20 cellular contexts compared by ENCODE assay signal in the genomic region with DNA sequence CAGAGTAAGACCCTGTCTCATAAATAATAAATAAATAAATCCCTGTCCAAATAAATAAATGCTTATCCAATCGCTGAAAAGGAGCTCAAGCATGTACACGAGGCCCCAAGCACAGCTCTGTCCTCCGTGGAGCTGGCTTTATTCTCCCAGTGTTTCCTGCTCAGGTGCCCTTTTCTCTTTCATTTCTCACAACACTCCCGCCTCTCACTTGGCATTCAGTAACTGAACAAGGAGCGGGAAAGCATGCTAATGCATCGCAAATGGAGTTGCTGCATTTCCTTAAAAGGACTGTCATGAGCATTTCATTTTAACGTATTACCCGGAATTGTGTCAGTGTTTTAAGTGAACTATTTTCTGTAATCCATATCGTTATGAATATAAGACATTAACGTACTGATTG.
DNase-seq lines count a peak whose midpoint lies in the region; ATAC-seq, FAIRE-seq and TF ChIP-seq lines count a peak whose summit lies in the region.
"Had no signal": no experiment of that assay in that cellular context is flagged by ENCODE, and none has a peak within 500 bp of the region (broad histone marks: within the 10 kb centered on the region; RNA-seq: fewer than 3 reads in every experiment).

No MANE protein-coding gene starts in this region.

- no peaks in the 10 kb centered on the region for H4K20me1 ChIP-seq in H1 (replicated peaks in 1 of 2; ENCODE audit: control insufficient read depth in 1 of 2, insufficient read depth in 2 of 2, low read length in 2 of 2)
- H4K20me1 ChIP-seq: BLaER1 had no signal

- H3K79me1 ChIP-seq in H1 (ENCODE audit: low read depth, low read length): no peaks in the 10 kb centered on the region
- H3K79me1 ChIP-seq in mesendoderm (ENCODE audit: low read length): peaks cover 11% of the 10 kb centered on the region

- peaks cover 23% of the 10 kb centered on the region for H3K4me1 ChIP-seq in A673 (ENCODE audit: insufficient read depth, low read length, poor library complexity, severe bottlenecking)
- peaks cover 0 to 4% (median 2%) of the 10 kb centered on the region in 4 experiments; a peak in 2 of 7 replicates for H3K4me1 ChIP-seq in H1 (replicated peaks in 1 of 4; ENCODE audit: control insufficient read depth in 3 of 4, insufficient read depth in 4 of 4, low read length in 3 of 4)
- H3K4me1 ChIP-seq in mesendoderm (ENCODE audit: control insufficient read depth, low read depth, low read length): no peaks in the 10 kb centered on the region
- H3K4me1 ChIP-seq: BLaER1 had no signal

- H3K4ac ChIP-seq in H1 (replicated peaks; ENCODE audit: insufficient read length, low read depth, low read length) (no peak overlapping the region), mesendoderm (ENCODE audit: low read depth, low read length) (no peak overlapping the region)

- H2BK15ac ChIP-seq in H1 (ENCODE audit: low read length): no peak overlapping the region
- H2BK15ac ChIP-seq in mesendoderm (replicated peaks; ENCODE audit: low read depth): no peak overlapping the region

- TF ChIP-seq CTCF in A673 (conservative IDR thresholded peaks at IDR 0.05; ENCODE audit: low read depth, low read length): no peak
- no peak for TF ChIP-seq CTCF in H1 (IDR thresholded peaks at IDR 0.05; ENCODE audit: control extremely low read depth in 1 of 3, insufficient read depth in 1 of 3, low read depth in 1 of 3, low read length in 3 of 3)
- no peak for TF ChIP-seq CTCF in RWPE1 (conservative IDR thresholded peaks at IDR 0.05; ENCODE audit: low read depth)

- H3K4me2 ChIP-seq in H1 (ENCODE audit: insufficient read depth in 1 of 2, low read depth in 2 of 2, low read length in 2 of 2): no peak overlapping the region
- H3K4me2 ChIP-seq in mesendoderm (ENCODE audit: low read length): no peak overlapping the region
- H3K4me2 ChIP-seq: BLaER1 had no signal

- H2BK20ac ChIP-seq in H1 (ENCODE audit: low read length): no peak overlapping the region

- H3K9me3 ChIP-seq in A673 (ENCODE audit: low read depth, low read length, poor library complexity, severe bottlenecking) (no peaks in the 10 kb centered on the region), H1 (ENCODE audit: insufficient read depth in 2 of 2, low read depth in 1 of 2, low read length in 1 of 2) (no peaks in the 10 kb centered on the region)

- no peak overlapping the region for H2BK12ac ChIP-seq in H1 (ENCODE audit: low read depth, low read length)

- FAIRE-seq in H1 (lab: Jason Lieb, UNC): peak; percentile 24
- FAIRE-seq: GM18507, K562 had no signal

- no peak for TF ChIP-seq POLR2A in H1 (IDR thresholded peaks at IDR 0.05; ENCODE audit: control extremely low read depth in 1 of 2, low read depth in 2 of 2, low read length in 2 of 2)

- H3K23ac ChIP-seq in H1 (ENCODE audit: insufficient read length): no peak overlapping the region
- no peak overlapping the region for H3K23ac ChIP-seq in mesendoderm (ENCODE audit: low read length)

- CTCF ChIA-PET in A673 (lab: Charles Lee) (interaction anchor here (0.5 kb wide), 1 partner anchor 120 kb away, joined by 4 read pairs; no protein-coding TSS in a partner anchor), H1 (lab: Charles Lee; ENCODE audit: partially characterized antibody) (interaction anchor here (0.7 kb wide), 1 partner anchor 25 kb away, joined by 4 read pairs; no protein-coding TSS in a partner anchor), RWPE1 (lab: Yijun Ruan, JAX) (no interaction called here)

- 51% methylated on average over 10 of the region's 10 CpGs; no CpG with 5 or more reads in 1 of the 2 experiments for WGBS in H1 (ENCODE audit: extremely low coverage in 1 of 2, insufficient coverage in 1 of 2, insufficient read length in 1 of 2, insufficient replicate concordance in 2 of 2, low coverage in 1 of 2, low lambda C conversion rate in 2 of 2, missing lambda C conversion rate in 1 of 2), 2 experiments
- WGBS in mesendoderm (ENCODE audit: extremely low coverage, insufficient coverage, low lambda C conversion rate): no CpG with 5 or more reads among the region's 10 CpGs

- TF ChIP-seq RAD21 in H1 (IDR thresholded peaks at IDR 0.05 in 1 of 2, conservative IDR thresholded peaks at IDR 0.05 in 1 of 2; ENCODE audit: low read depth in 2 of 2, low read length in 2 of 2): no peak

- intact Hi-C loops in A673 (cut with micrococcal nuclease; ENCODE audit: unreplicated experiment): no loop called here

- TF ChIP-seq EP300 in H1 (IDR thresholded peaks at IDR 0.05; ENCODE audit: borderline replicate concordance in 1 of 2, low read depth in 2 of 2, low read length in 2 of 2): no peak

- H3K18ac ChIP-seq in H1 (ENCODE audit: extremely low read depth, low read length) (no peak overlapping the region), mesendoderm (ENCODE audit: low read length) (no peak overlapping the region)

- no peak overlapping the region for H2AK5ac ChIP-seq in H1 (ENCODE audit: low read depth, low read length)
- H2AK5ac ChIP-seq in mesendoderm (ENCODE audit: low read length): no peak overlapping the region

- H3K4me3 ChIP-seq in A673 (ENCODE audit: low read depth, low read length, poor library complexity, severe bottlenecking): no peak overlapping the region
- no peak overlapping the region for H3K4me3 ChIP-seq in H1 (ENCODE audit: extremely low read depth in 1 of 4, insufficient read depth in 2 of 4, low read depth in 3 of 4, low read length in 4 of 4)
- no peak overlapping the region for H3K4me3 ChIP-seq in mesendoderm (ENCODE audit: low read length)
- H3K4me3 ChIP-seq: BLaER1, K562 had no signal

- H3K14ac ChIP-seq in H1 (ENCODE audit: insufficient read length): no peak overlapping the region

- H3K79me2 ChIP-seq in H1 (ENCODE audit: control insufficient read depth in 1 of 2, insufficient read depth in 2 of 2, low read length in 2 of 2) (peaks cover 0 to 1% of the 10 kb centered on the region in 2 experiments; a peak in 1 of 4 replicates), mesendoderm (ENCODE audit: control insufficient read depth, insufficient read depth, low read length) (peaks cover 4% of the 10 kb centered on the region)

- ATAC-seq in HG02981 (IDR thresholded peaks at IDR 0.05; ENCODE audit: unreplicated experiment) (no peak), HG03571 (IDR thresholded peaks at IDR 0.05; ENCODE audit: unreplicated experiment) (no peak)
- ATAC-seq: K562 had no signal

- H3K27ac ChIP-seq in A673 (ENCODE audit: low read depth, low read length, poor library complexity, severe bottlenecking): no peak overlapping the region
- no peak overlapping the region for H3K27ac ChIP-seq in H1 (ENCODE audit: low read depth, low read length)
- no peak overlapping the region for H3K27ac ChIP-seq in mesendoderm (ENCODE audit: low read depth, low read length)
- H3K27ac ChIP-seq in RWPE1: no peak overlapping the region
- H3K27ac ChIP-seq: 22Rv1, BLaER1, HL-60 had no signal

- DNase-seq in A673 (ENCODE audit: low spot score) (peak; percentile 12), NCI-H82 (lab: John Stamatoyannopoulos, UW) (peak; percentile 75), H1 (ENCODE audit: low read depth in 1 of 2, low spot score in 2 of 2) (no peak), mesendoderm (no peak), RWPE1 (ENCODE audit: low spot score) (no peak), OCI-M2 (lab: John Stamatoyannopoulos, UW; ENCODE audit: unreplicated experiment) (no peak)
- DNase-seq: AML-193; Calu3; CD4-positive, CD25-positive, alpha-beta regulatory T cell; DMS 273 treated with DMSO at 0.1 percent for 48 hours; GOT3; HCEC 1CT; HFFc6 had no signal

- H3K36me3 ChIP-seq in A673 (ENCODE audit: insufficient read depth, low read length, poor library complexity, severe bottlenecking): no peaks in the 10 kb centered on the region
- peaks cover 2 to 11% (median 7%) of the 10 kb centered on the region in 4 experiments; a peak in 4 of 8 replicates for H3K36me3 ChIP-seq in H1 (ENCODE audit: control insufficient read depth in 2 of 4, insufficient read depth in 4 of 4, low read length in 3 of 4)
- H3K36me3 ChIP-seq in mesendoderm (ENCODE audit: control insufficient read depth, insufficient read depth, low read length): peaks cover 10% of the 10 kb centered on the region
- H3K36me3 ChIP-seq: BLaER1 had no signal

- no peak overlapping the region for H2BK5ac ChIP-seq in H1 (ENCODE audit: low read depth, low read length)
- no peak overlapping the region for H2BK5ac ChIP-seq in mesendoderm (ENCODE audit: low read length)

- H3K27me3 ChIP-seq in A673 (replicated peaks; ENCODE audit: insufficient read depth, low read depth, low read length, poor library complexity) (no peaks in the 10 kb centered on the region), H1 (replicated peaks in 1 of 4; ENCODE audit: control insufficient read depth in 3 of 4, extremely low read depth in 1 of 4, insufficient read depth in 3 of 4, low read length in 3 of 4) (no peaks in the 10 kb centered on the region), mesendoderm (ENCODE audit: insufficient read depth, low read length, poor library complexity) (no peaks in the 10 kb centered on the region)
- H3K27me3 ChIP-seq: BLaER1 had no signal

- no peaks in the 10 kb centered on the region for H3K23me2 ChIP-seq in H1 (ENCODE audit: low read depth, low read length)

- H4K91ac ChIP-seq in H1 (replicated peaks; ENCODE audit: insufficient read length, low read length): no peak overlapping the region

- no TSS peak for BruUV-seq in A673 (replicated peaks; lab: Mats Ljungman, UMichigan)

- POLR2A ChIA-PET in A673 (lab: Charles Lee; ENCODE audit: low non-redundant PET) (no interaction called here), H1 (lab: Charles Lee; ENCODE audit: partially characterized antibody) (no interaction called here), RWPE1 (lab: Yijun Ruan, JAX; ENCODE audit: low non-redundant PET) (no interaction called here)

- H4K5ac ChIP-seq in H1 (ENCODE audit: insufficient read length, low read depth, low read length): no peak overlapping the region
- H4K5ac ChIP-seq in mesendoderm (ENCODE audit: low read length): no peak overlapping the region

- H3K56ac ChIP-seq in H1 (replicated peaks; ENCODE audit: insufficient read length, low read depth, low read length) (no peak overlapping the region), mesendoderm (ENCODE audit: low read length) (no peak overlapping the region)

- H2BK120ac ChIP-seq in H1 (replicated peaks; ENCODE audit: low read depth, low read length) (no peak overlapping the region), mesendoderm (ENCODE audit: low read depth, low read length) (no peak overlapping the region)

- H3K9ac ChIP-seq in H1 (replicated peaks in 1 of 4; ENCODE audit: extremely low read depth in 1 of 4, low read depth in 3 of 4, low read length in 3 of 4) (no peak overlapping the region), mesendoderm (ENCODE audit: low read length) (no peak overlapping the region)
- H3K9ac ChIP-seq: BLaER1 had no signal

- H4K8ac ChIP-seq in H1 (ENCODE audit: extremely low read depth, insufficient read depth, low read length) (no peak overlapping the region; the same call in 1 of the 2 replicates), mesendoderm (ENCODE audit: low read depth, low read length) (peak overlapping the region; percentile 39)

- H2AFZ ChIP-seq in H1 (ENCODE audit: low read length): no peak overlapping the region

TF ChIP-seq in H1, 55 proteins besides CTCF, POLR2A, EP300 and RAD21 (continues in another document):
- TF ChIP-seq, protein P1, sequence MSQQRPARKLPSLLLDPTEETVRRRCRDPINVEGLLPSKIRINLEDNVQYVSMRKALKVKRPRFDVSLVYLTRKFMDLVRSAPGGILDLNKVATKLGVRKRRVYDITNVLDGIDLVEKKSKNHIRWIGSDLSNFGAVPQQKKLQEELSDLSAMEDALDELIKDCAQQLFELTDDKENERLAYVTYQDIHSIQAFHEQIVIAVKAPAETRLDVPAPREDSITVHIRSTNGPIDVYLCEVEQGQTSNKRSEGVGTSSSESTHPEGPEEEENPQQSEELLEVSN (IDR thresholded peaks at IDR 0.05): peak; percentile 65

Comparison
In these comparisons a context has a peak if more than half of its experiments do, and no peak if none do; other contexts are left out.
1. DNase-seq: peak in A673 (single experiment) and NCI-H82 (single experiment); none in H1 (0 of 2), mesendoderm (single experiment), RWPE1 (single experiment) and OCI-M2 (single experiment).